Comparison of ENCODE assay signal across 18 cellular contexts in the genomic region with DNA sequence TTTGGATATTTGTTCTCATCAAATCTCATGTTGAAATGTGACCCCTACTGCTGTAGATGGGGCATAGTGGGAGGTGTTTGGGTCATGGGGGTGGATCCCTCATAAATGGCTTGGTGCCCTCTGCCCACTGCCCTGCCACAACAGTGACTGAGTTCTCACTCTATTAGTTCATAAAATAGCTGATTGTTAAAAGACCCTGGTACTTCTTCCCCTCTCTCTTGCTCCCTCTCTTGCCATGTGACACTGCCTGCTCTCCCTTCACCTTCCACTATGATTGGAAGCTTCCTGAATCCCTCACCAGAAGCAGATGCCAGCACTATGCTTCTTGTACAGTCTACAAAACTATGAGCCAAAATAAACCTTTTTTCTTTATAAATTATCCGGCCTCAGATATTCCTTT.
A peak's percentile ranks its signal among the peaks of the same experiment; 100 is the strongest.
DNase-seq lines count a peak whose midpoint lies in the region; ATAC-seq and TF ChIP-seq lines count a peak whose summit lies in the region.
"Had no signal": no experiment of that assay in that cellular context is flagged by ENCODE, and none has a peak within 500 bp of the region (broad histone marks: within the 10 kb centered on the region; RNA-seq: fewer than 3 reads in every experiment).

No MANE protein-coding gene starts in this region.

- in situ Hi-C loops in G401 (cut with HindIII; ENCODE audit: low sequenced_read_pairs), result no loop called here

- peaks cover 2% of the 10 kb centered on the region for H3K36me3 ChIP-seq in CD4-positive, CD25-positive, alpha-beta regulatory T cell (ENCODE audit: control insufficient read depth, insufficient read depth, low read length)
- H3K36me3 ChIP-seq in CD8-positive, alpha-beta memory T cell (ENCODE audit: insufficient read depth, low read length), result no peaks in the 10 kb centered on the region
- H3K36me3 ChIP-seq: SJCRH30 had no signal

- H3K27ac Mint-ChIP-seq in activated naive CD8-positive, alpha-beta T cell, result peak overlapping the region; percentile 68
- no peak overlapping the region for H3K27ac Mint-ChIP-seq in activated naive CD8-positive, alpha-beta T cell treated with anti-CD3 and anti-CD28 coated beads for 36 hours
- H3K27ac Mint-ChIP-seq in CD4-positive, CD25-positive, alpha-beta regulatory T cell, result peak overlapping the region; percentile 47 to 71 (median 55)
- H3K27ac Mint-ChIP-seq in activated B cell treated with CpG ODN at 0.5 μM for 24 hours (peak overlapping the region; percentile 69), osteocyte (ENCODE audit: unreplicated experiment) (peak overlapping the region; percentile 29)
- H3K27ac Mint-ChIP-seq in CD8-positive, alpha-beta memory T cell, result peak overlapping the region in 2 of 8 donors; percentile 10 to 15
- H3K27ac Mint-ChIP-seq: CD14-positive monocyte had no signal

- no peak overlapping the region for H3K27ac ChIP-seq in CD4-positive, CD25-positive, alpha-beta regulatory T cell (ENCODE audit: insufficient read depth, low read length, poor library complexity, severe bottlenecking)
- H3K27ac ChIP-seq in CD8-positive, alpha-beta memory T cell (ENCODE audit: low read depth, low read length), result no peak overlapping the region
- H3K27ac ChIP-seq: SJCRH30 had no signal

- no peaks in the 10 kb centered on the region for H3K27me3 ChIP-seq in CD4-positive, CD25-positive, alpha-beta regulatory T cell (ENCODE audit: control insufficient read depth, insufficient read depth, low read length)
- H3K27me3 ChIP-seq in CD8-positive, alpha-beta memory T cell (ENCODE audit: insufficient read depth, low read length, poor library complexity, severe bottlenecking), result no peaks in the 10 kb centered on the region
- H3K27me3 ChIP-seq: SJCRH30 had no signal

- H3K4me1 ChIP-seq in CD4-positive, CD25-positive, alpha-beta regulatory T cell (ENCODE audit: control insufficient read depth, insufficient read depth, low read length, poor library complexity, severe bottlenecking), result peaks cover 15% of the 10 kb centered on the region
- H3K4me1 ChIP-seq in CD8-positive, alpha-beta memory T cell (ENCODE audit: insufficient read depth, low read length), result peaks cover 21% of the 10 kb centered on the region

- H3K4me3 Mint-ChIP-seq in activated naive CD8-positive, alpha-beta T cell, result no peak overlapping the region
- no peak overlapping the region for H3K4me3 Mint-ChIP-seq in activated naive CD8-positive, alpha-beta T cell treated with anti-CD3 and anti-CD28 coated beads for 36 hours
- no peak overlapping the region for H3K4me3 Mint-ChIP-seq in CD4-positive, CD25-positive, alpha-beta regulatory T cell
- no peak overlapping the region for H3K4me3 Mint-ChIP-seq in activated B cell treated with CpG ODN at 0.5 μM for 24 hours
- no peak overlapping the region for H3K4me3 Mint-ChIP-seq in osteocyte (ENCODE audit: unreplicated experiment)
- no peak overlapping the region for H3K4me3 Mint-ChIP-seq in CD8-positive, alpha-beta memory T cell
- H3K4me3 Mint-ChIP-seq: CD14-positive monocyte had no signal

- CTCF ChIA-PET in activated B cell treated with CpG ODN at 0.5 μM for 24 hours (lab: Charles Lee), result no interaction called here
- CTCF ChIA-PET in CD8-positive, alpha-beta memory T cell (lab: Charles Lee), result no interaction called here

- ATAC-seq in CD4-positive, CD25-positive, alpha-beta regulatory T cell (ENCODE audit: low read depth in 2 of 2), result no peak
- no peak for ATAC-seq in activated B cell treated with CpG ODN at 0.5 μM for 24 hours (ENCODE audit: low read depth)
- ATAC-seq: HCT116 had no signal

- TF ChIP-seq CTCF in activated B cell treated with CpG ODN at 0.5 μM for 24 hours (IDR thresholded peaks at IDR 0.05) (no peak), osteocyte (IDR thresholded peaks at IDR 0.05) (no peak)

- H3K27me3 Mint-ChIP-seq in activated naive CD8-positive, alpha-beta T cell, result no peaks in the 10 kb centered on the region
- H3K27me3 Mint-ChIP-seq in activated naive CD8-positive, alpha-beta T cell treated with anti-CD3 and anti-CD28 coated beads for 36 hours, result no peaks in the 10 kb centered on the region
- no peaks in the 10 kb centered on the region for H3K27me3 Mint-ChIP-seq in CD4-positive, CD25-positive, alpha-beta regulatory T cell
- H3K27me3 Mint-ChIP-seq in activated B cell treated with CpG ODN at 0.5 μM for 24 hours (no peaks in the 10 kb centered on the region), osteocyte (ENCODE audit: unreplicated experiment) (no peaks in the 10 kb centered on the region)
- no peaks in the 10 kb centered on the region for H3K27me3 Mint-ChIP-seq in CD8-positive, alpha-beta memory T cell

- intact Hi-C loops in activated B cell treated with CpG ODN at 0.5 μM for 24 hours (cut with micrococcal nuclease), result loop anchor here (1.0 kb wide), 1 partner anchor 8 kb away; no protein-coding TSS in a partner anchor

- peaks cover 23% of the 10 kb centered on the region for H3K36me3 Mint-ChIP-seq in activated naive CD8-positive, alpha-beta T cell
- peaks cover 25% of the 10 kb centered on the region for H3K36me3 Mint-ChIP-seq in activated naive CD8-positive, alpha-beta T cell treated with anti-CD3 and anti-CD28 coated beads for 36 hours
- peaks cover 14% of the 10 kb centered on the region for H3K36me3 Mint-ChIP-seq in CD4-positive, CD25-positive, alpha-beta regulatory T cell
- H3K36me3 Mint-ChIP-seq in activated B cell treated with CpG ODN at 0.5 μM for 24 hours (ENCODE audit: low read depth), result peaks cover 14% of the 10 kb centered on the region
- H3K36me3 Mint-ChIP-seq in osteocyte (ENCODE audit: unreplicated experiment), result no peaks in the 10 kb centered on the region
- peaks cover 0 to 11% (median 2%) of the 10 kb centered on the region in 3 donors for H3K36me3 Mint-ChIP-seq in CD8-positive, alpha-beta memory T cell

- DNase-seq in activated naive CD8-positive, alpha-beta T cell treated with anti-CD3 and anti-CD28 coated beads for 36 hours, result no peak
- DNase-seq in CD4-positive, CD25-positive, alpha-beta regulatory T cell, result no peak
- DNase-seq in activated B cell treated with CpG ODN at 0.5 μM for 24 hours (no peak), osteocyte (ENCODE audit: extremely low spot score, unreplicated experiment) (no peak), G401 (ENCODE audit: low spot score) (no peak), retina (no peak)
- no peak for DNase-seq in CD8-positive, alpha-beta memory T cell
- DNase-seq: Calu3, DMS53, KBM-7, NCI-H1417 treated with DMSO at 0.1 percent for 48 hours, NCI-H2029, NCI-H748 treated with DMSO at 0.1 percent for 48 hours, RPMI8226, SJCRH30 had no signal

- no peaks in the 10 kb centered on the region for H3K9me3 ChIP-seq in CD4-positive, CD25-positive, alpha-beta regulatory T cell (ENCODE audit: control insufficient read depth in 2 of 2, low read length in 2 of 2)
- no peaks in the 10 kb centered on the region for H3K9me3 ChIP-seq in CD8-positive, alpha-beta memory T cell (ENCODE audit: low read length)
- H3K9me3 ChIP-seq: SJCRH30 had no signal

- H3K4me3 ChIP-seq in CD4-positive, CD25-positive, alpha-beta regulatory T cell (ENCODE audit: low read depth, low read length), result no peak overlapping the region
- no peak overlapping the region for H3K4me3 ChIP-seq in CD8-positive, alpha-beta memory T cell (ENCODE audit: low read length)
- H3K4me3 ChIP-seq: SJCRH30 had no signal

- POLR2A ChIA-PET in activated B cell treated with CpG ODN at 0.5 μM for 24 hours (lab: Charles Lee), result interaction anchor here (0.9 to 1.4 kb wide), 3 partner anchors 9 to 32 kb away, joined by 4 read pairs; no protein-coding TSS in a partner anchor
- POLR2A ChIA-PET in CD8-positive, alpha-beta memory T cell (lab: Charles Lee), result no interaction called here

- peaks cover 70% of the 10 kb centered on the region for H3K4me1 Mint-ChIP-seq in activated naive CD8-positive, alpha-beta T cell (ENCODE audit: low read depth)
- peaks cover 40% of the 10 kb centered on the region for H3K4me1 Mint-ChIP-seq in activated naive CD8-positive, alpha-beta T cell treated with anti-CD3 and anti-CD28 coated beads for 36 hours
- H3K4me1 Mint-ChIP-seq in CD4-positive, CD25-positive, alpha-beta regulatory T cell, result peaks cover 44 to 68% (median 53%) of the 10 kb centered on the region in 4 donors
- H3K4me1 Mint-ChIP-seq in activated B cell treated with CpG ODN at 0.5 μM for 24 hours (peaks cover 68% of the 10 kb centered on the region), osteocyte (ENCODE audit: unreplicated experiment) (peaks cover 80% of the 10 kb centered on the region)
- peaks cover 50 to 68% (median 66%) of the 10 kb centered on the region in 3 donors for H3K4me1 Mint-ChIP-seq in CD8-positive, alpha-beta memory T cell

- peaks cover 4% of the 10 kb centered on the region for H3K9me3 Mint-ChIP-seq in activated naive CD8-positive, alpha-beta T cell (ENCODE audit: low read depth)
- peaks cover 2% of the 10 kb centered on the region for H3K9me3 Mint-ChIP-seq in activated naive CD8-positive, alpha-beta T cell treated with anti-CD3 and anti-CD28 coated beads for 36 hours
- H3K9me3 Mint-ChIP-seq in CD4-positive, CD25-positive, alpha-beta regulatory T cell, result peaks cover 0 to 2% (median 0%) of the 10 kb centered on the region in 7 donors
- H3K9me3 Mint-ChIP-seq in activated B cell treated with CpG ODN at 0.5 μM for 24 hours (no peaks in the 10 kb centered on the region), osteocyte (ENCODE audit: unreplicated experiment) (no peaks in the 10 kb centered on the region)
- no peaks in the 10 kb centered on the region for H3K9me3 Mint-ChIP-seq in CD8-positive, alpha-beta memory T cell
